Comparison of ENCODE assay signal across 9 cellular contexts in the genomic region with DNA sequence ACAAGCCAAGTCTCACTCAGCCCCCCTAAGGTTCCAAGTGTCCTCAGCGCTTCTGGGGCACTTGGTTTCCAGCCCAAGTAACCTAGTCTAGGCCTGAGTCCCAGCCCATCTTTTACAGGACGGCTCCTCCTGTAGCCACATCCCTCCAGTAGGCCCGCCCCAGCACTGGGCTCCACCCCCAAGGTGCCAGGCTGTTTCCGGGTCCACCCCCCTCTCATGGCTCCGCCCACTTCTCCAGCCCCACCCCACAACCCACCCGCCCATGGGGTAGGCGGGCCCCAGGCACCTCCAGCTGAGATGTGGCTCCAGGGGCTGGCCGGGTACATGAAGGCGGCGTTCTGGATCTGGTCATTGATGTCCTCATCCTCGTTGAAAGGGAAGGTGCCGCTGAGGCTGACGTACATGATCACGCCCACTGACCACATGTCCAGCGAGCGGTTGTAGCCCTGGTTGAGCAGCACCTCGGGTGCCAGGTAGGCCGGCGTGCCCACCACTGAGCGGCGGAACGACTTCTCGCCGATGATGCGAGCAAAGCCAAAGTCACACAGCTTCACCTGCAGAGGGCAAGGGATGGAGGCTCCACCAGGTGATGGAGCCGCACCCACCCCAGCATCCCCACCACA. TPM values are rescaled to one million over a fixed set of nuclear protein-coding genes. Genes with fewer than 3 reads are reported as not detected.
A peak's percentile ranks its signal among the peaks of the same experiment; 100 is the strongest.
DNase-seq lines count a peak whose midpoint lies in the region; ATAC-seq lines count a peak whose summit lies in the region.
"Had no signal": no experiment of that assay in that cellular context is flagged by ENCODE, and none has a peak within 500 bp of the region (broad histone marks: within the 10 kb centered on the region; RNA-seq: fewer than 3 reads in every experiment).

No MANE protein-coding gene starts in this region.

- no peaks in the 10 kb centered on the region for H3K27me3 Mint-ChIP-seq in CD4-positive, CD25-positive, alpha-beta regulatory T cell
- no peaks in the 10 kb centered on the region for H3K27me3 Mint-ChIP-seq in activated T-helper 2 cell treated with anti-CD3 and anti-CD28 coated beads, Interferon-gamma antibody, Interleukin-2, Interleukin-4, amounts not matched to agents 10 μg/mL and 5 μg/mL and 100 μg/mL, durations not matched to agents 14 hours and 24 hours and 36 hours (ENCODE audit: low read depth)
- no peaks in the 10 kb centered on the region for H3K27me3 Mint-ChIP-seq in naive thymus-derived CD8-positive, alpha-beta T cell

- H3K9me3 ChIP-seq in CD4-positive, CD25-positive, alpha-beta regulatory T cell (ENCODE audit: control insufficient read depth in 2 of 2, low read length in 2 of 2) = no peaks in the 10 kb centered on the region
- H3K9me3 ChIP-seq: SJSA1 had no signal

- peaks cover 44% of the 10 kb centered on the region for H3K36me3 Mint-ChIP-seq in CD4-positive, CD25-positive, alpha-beta regulatory T cell
- peaks cover 79% of the 10 kb centered on the region for H3K36me3 Mint-ChIP-seq in activated T-helper 2 cell treated with anti-CD3 and anti-CD28 coated beads, Interferon-gamma antibody, Interleukin-2, Interleukin-4, amounts not matched to agents 10 μg/mL and 5 μg/mL and 100 μg/mL, durations not matched to agents 14 hours and 24 hours and 36 hours (ENCODE audit: low read depth)
- H3K36me3 Mint-ChIP-seq in naive thymus-derived CD8-positive, alpha-beta T cell = peaks cover 0 to 97% (median 14%) of the 10 kb centered on the region in 3 donors

- H3K27ac Mint-ChIP-seq in CD4-positive, CD25-positive, alpha-beta regulatory T cell = peak overlapping the region in 1 of 3 donors; percentile 67
- H3K27ac Mint-ChIP-seq in activated T-helper 2 cell treated with anti-CD3 and anti-CD28 coated beads, Interferon-gamma antibody, Interleukin-2, Interleukin-4, amounts not matched to agents 10 μg/mL and 5 μg/mL and 100 μg/mL, durations not matched to agents 14 hours and 24 hours and 36 hours = peak overlapping the region; percentile 46
- peak overlapping the region in 7 of 10 donors; percentile 59 to 85 (median 67) for H3K27ac Mint-ChIP-seq in naive thymus-derived CD8-positive, alpha-beta T cell

- intact Hi-C loops in activated T-helper 2 cell treated with anti-CD3 and anti-CD28 coated beads, Interferon-gamma antibody, Interleukin-2, Interleukin-4, amounts not matched to agents 10 μg/mL and 5 μg/mL and 100 μg/mL, durations not matched to agents 14 hours and 24 hours and 36 hours (cut with micrococcal nuclease) = no loop called here

- H3K4me1 ChIP-seq in CD4-positive, CD25-positive, alpha-beta regulatory T cell (ENCODE audit: control insufficient read depth, insufficient read depth, low read length, poor library complexity, severe bottlenecking) = no peaks in the 10 kb centered on the region
- H3K4me1 ChIP-seq: SJSA1 had no signal

- peaks cover 0 to 19% (median 15%) of the 10 kb centered on the region in 4 donors for H3K4me1 Mint-ChIP-seq in CD4-positive, CD25-positive, alpha-beta regulatory T cell
- peaks cover 8% of the 10 kb centered on the region for H3K4me1 Mint-ChIP-seq in activated T-helper 2 cell treated with anti-CD3 and anti-CD28 coated beads, Interferon-gamma antibody, Interleukin-2, Interleukin-4, amounts not matched to agents 10 μg/mL and 5 μg/mL and 100 μg/mL, durations not matched to agents 14 hours and 24 hours and 36 hours (ENCODE audit: low read depth)
- peaks cover 0 to 10% (median 5%) of the 10 kb centered on the region in 4 donors for H3K4me1 Mint-ChIP-seq in naive thymus-derived CD8-positive, alpha-beta T cell

- H3K27ac ChIP-seq in CD4-positive, CD25-positive, alpha-beta regulatory T cell (ENCODE audit: insufficient read depth, low read length, poor library complexity, severe bottlenecking) = no peak overlapping the region
- H3K27ac ChIP-seq: SJSA1 had no signal

- peaks cover 88% of the 10 kb centered on the region for H3K36me3 ChIP-seq in CD4-positive, CD25-positive, alpha-beta regulatory T cell (ENCODE audit: control insufficient read depth, insufficient read depth, low read length)

- POLR2A ChIA-PET in naive thymus-derived CD8-positive, alpha-beta T cell (lab: Charles Lee) = no interaction called here

- peak; percentile 47 to 67 (median 59) for DNase-seq in CD4-positive, CD25-positive, alpha-beta regulatory T cell
- peak; percentile 56 for DNase-seq in NCI-H1048 (lab: John Stamatoyannopoulos, UW)
- DNase-seq in activated T-helper 2 cell treated with anti-CD3 and anti-CD28 coated beads, Interferon-gamma antibody, Interleukin-2, Interleukin-4, amounts not matched to agents 10 μg/mL and 5 μg/mL and 100 μg/mL, durations not matched to agents 14 hours and 24 hours and 36 hours (ENCODE audit: low spot score) = peak; percentile 56
- peak; percentile 20 to 72 (median 58) for DNase-seq in naive thymus-derived CD8-positive, alpha-beta T cell
- DNase-seq in putamen (ENCODE audit: low spot score) = no peak
- DNase-seq in NCI-H748 (lab: John Stamatoyannopoulos, UW; ENCODE audit: unreplicated experiment) = no peak
- no peak for DNase-seq in NCI-H128 (lab: John Stamatoyannopoulos, UW; ENCODE audit: unreplicated experiment)

- ATAC-seq in CD4-positive, CD25-positive, alpha-beta regulatory T cell (ENCODE audit: low read depth in 2 of 2) = peak; percentile 80
- ATAC-seq in naive thymus-derived CD8-positive, alpha-beta T cell = peak; percentile 86 to 97
- ATAC-seq in GM21786 (IDR thresholded peaks at IDR 0.05; ENCODE audit: unreplicated experiment) = no peak

- no peaks in the 10 kb centered on the region for H3K27me3 ChIP-seq in CD4-positive, CD25-positive, alpha-beta regulatory T cell (ENCODE audit: control insufficient read depth, insufficient read depth, low read length)
- H3K27me3 ChIP-seq: SJSA1 had no signal

- peaks cover 0 to 3% (median 0%) of the 10 kb centered on the region in 7 donors for H3K9me3 Mint-ChIP-seq in CD4-positive, CD25-positive, alpha-beta regulatory T cell
- H3K9me3 Mint-ChIP-seq in activated T-helper 2 cell treated with anti-CD3 and anti-CD28 coated beads, Interferon-gamma antibody, Interleukin-2, Interleukin-4, amounts not matched to agents 10 μg/mL and 5 μg/mL and 100 μg/mL, durations not matched to agents 14 hours and 24 hours and 36 hours = no peaks in the 10 kb centered on the region
- H3K9me3 Mint-ChIP-seq in naive thymus-derived CD8-positive, alpha-beta T cell = no peaks in the 10 kb centered on the region

- no peak overlapping the region for H3K4me3 Mint-ChIP-seq in CD4-positive, CD25-positive, alpha-beta regulatory T cell
- no peak overlapping the region for H3K4me3 Mint-ChIP-seq in activated T-helper 2 cell treated with anti-CD3 and anti-CD28 coated beads, Interferon-gamma antibody, Interleukin-2, Interleukin-4, amounts not matched to agents 10 μg/mL and 5 μg/mL and 100 μg/mL, durations not matched to agents 14 hours and 24 hours and 36 hours (ENCODE audit: low read depth)
- H3K4me3 Mint-ChIP-seq in naive thymus-derived CD8-positive, alpha-beta T cell = no peak overlapping the region

- no peak overlapping the region for H3K4me3 ChIP-seq in CD4-positive, CD25-positive, alpha-beta regulatory T cell (ENCODE audit: low read depth, low read length)
- H3K4me3 ChIP-seq: SJSA1 had no signal

RNA-seq across cellular contexts. Expression of a gene that starts 17.2 kb away (rescaled TPM):
- not detected for total RNA-seq in CD4-positive, CD25-positive, alpha-beta regulatory T cell
- not detected for polyA plus RNA-seq in CD4-positive, CD25-positive, alpha-beta regulatory T cell
- 6.1 and 6.5 TPM in 2 replicates for total RNA-seq in activated T-helper 2 cell treated with anti-CD3 and anti-CD28 coated beads, Interferon-gamma antibody, Interleukin-2, Interleukin-4, amounts not matched to agents 10 μg/mL and 5 μg/mL and 100 μg/mL, durations not matched to agents 14 hours and 24 hours and 36 hours
- under 1 TPM in 1 of 2 experiments, not detected in 1; 0.13 TPM for total RNA-seq in naive thymus-derived CD8-positive, alpha-beta T cell
- under 1 TPM in 1 of 3 donors, not detected in 2; 0.13 TPM for polyA plus RNA-seq in naive thymus-derived CD8-positive, alpha-beta T cell

RNA-seq across cellular contexts. Expression of a gene that starts 38.7 kb away (rescaled TPM):
- 171 TPM for total RNA-seq in CD4-positive, CD25-positive, alpha-beta regulatory T cell
- 10 to 100 TPM; 37.0 to 54.5 (median 44.7) TPM for polyA plus RNA-seq in CD4-positive, CD25-positive, alpha-beta regulatory T cell
- total RNA-seq in activated T-helper 2 cell treated with anti-CD3 and anti-CD28 coated beads, Interferon-gamma antibody, Interleukin-2, Interleukin-4, amounts not matched to agents 10 μg/mL and 5 μg/mL and 100 μg/mL, durations not matched to agents 14 hours and 24 hours and 36 hours = 77.9 and 79.8 TPM in 2 replicates
- 100 to 1,000 TPM in 1 of 2 experiments, 10 to 100 TPM in 1; 92.6 to 102 TPM for total RNA-seq in naive thymus-derived CD8-positive, alpha-beta T cell
- 10 to 100 TPM; 28.6 to 79.7 (median 37.1) TPM for polyA plus RNA-seq in naive thymus-derived CD8-positive, alpha-beta T cell

RNA-seq across cellular contexts. Expression of a gene that starts 42.2 kb away (rescaled TPM):
- total RNA-seq in CD4-positive, CD25-positive, alpha-beta regulatory T cell = not detected
- polyA plus RNA-seq in CD4-positive, CD25-positive, alpha-beta regulatory T cell = 10 to 100 TPM in 1 of 4 donors, 1 to 10 TPM in 2, not detected in 1; 6.8 to 15.7 (median 8.6) TPM
- 21.4 and 29.1 TPM in 2 replicates for total RNA-seq in activated T-helper 2 cell treated with anti-CD3 and anti-CD28 coated beads, Interferon-gamma antibody, Interleukin-2, Interleukin-4, amounts not matched to agents 10 μg/mL and 5 μg/mL and 100 μg/mL, durations not matched to agents 14 hours and 24 hours and 36 hours
- total RNA-seq in naive thymus-derived CD8-positive, alpha-beta T cell = not detected
- polyA plus RNA-seq in naive thymus-derived CD8-positive, alpha-beta T cell = not detected
- total RNA-seq: SJSA1 had no signal

RNA-seq across cellular contexts. Expression of a gene that starts 53.3 kb away (rescaled TPM):
- total RNA-seq in CD4-positive, CD25-positive, alpha-beta regulatory T cell = 8.6 TPM
- 10 to 100 TPM in 2 of 4 donors, 1 to 10 TPM in 1, under 1 TPM in 1; 0.31 to 16.8 (median 10.1) TPM for polyA plus RNA-seq in CD4-positive, CD25-positive, alpha-beta regulatory T cell
- total RNA-seq in activated T-helper 2 cell treated with anti-CD3 and anti-CD28 coated beads, Interferon-gamma antibody, Interleukin-2, Interleukin-4, amounts not matched to agents 10 μg/mL and 5 μg/mL and 100 μg/mL, durations not matched to agents 14 hours and 24 hours and 36 hours = 214 and 218 TPM in 2 replicates
- total RNA-seq in naive thymus-derived CD8-positive, alpha-beta T cell = under 1 TPM in 1 of 2 experiments, not detected in 1; 0.25 TPM
- polyA plus RNA-seq in naive thymus-derived CD8-positive, alpha-beta T cell = 1 to 10 TPM in 1 of 3 donors, under 1 TPM in 2; 0.12 to 2.8 (median 0.55) TPM
- total RNA-seq: SJSA1 had no signal

Comparison
In these comparisons a context has a peak if more than half of its experiments do, and no peak if none do; other contexts are left out.
1. DNase-seq: peak in CD4-positive, CD25-positive, alpha-beta regulatory T cell (3 of 3), NCI-H1048 (single experiment), activated T-helper 2 cell treated with anti-CD3 and anti-CD28 coated beads, Interferon-gamma antibody, Interleukin-2, Interleukin-4, amounts not matched to agents 10 μg/mL and 5 μg/mL and 100 μg/mL, durations not matched to agents 14 hours and 24 hours and 36 hours (single experiment) and naive thymus-derived CD8-positive, alpha-beta T cell (10 of 10); none in putamen (single experiment), NCI-H748 (single experiment) and NCI-H128 (single experiment).